20 cellular contexts compared by ENCODE assay signal in the genomic region with DNA sequence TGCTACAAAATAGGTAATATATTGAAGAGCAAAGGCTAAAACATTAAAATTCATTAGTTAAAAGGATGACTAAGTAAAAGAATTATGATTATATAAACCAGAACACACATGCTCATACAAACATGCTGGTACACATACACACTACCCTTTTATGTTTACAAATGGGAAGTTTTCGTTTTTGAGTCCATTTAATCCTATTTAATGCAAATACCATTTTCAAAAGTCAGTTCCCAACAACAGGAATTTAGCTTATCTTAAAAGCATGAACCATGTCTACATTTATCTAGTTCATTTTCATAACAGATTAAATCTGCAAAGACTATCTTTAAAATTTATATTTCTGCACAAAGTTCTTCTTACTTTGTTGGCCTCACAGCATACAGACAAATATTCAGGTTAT. TPM values are rescaled to one million over a fixed set of nuclear protein-coding genes. Genes with fewer than 3 reads are reported as not detected.
DNase-seq lines count a peak whose midpoint lies in the region; ATAC-seq, FAIRE-seq and TF ChIP-seq lines count a peak whose summit lies in the region.
"Had no signal": no experiment of that assay in that cellular context is flagged by ENCODE, and none has a peak within 500 bp of the region (broad histone marks: within the 10 kb centered on the region; RNA-seq: fewer than 3 reads in every experiment).

No MANE protein-coding gene starts in this region.

- FAIRE-seq in K562 (lab: Jason Lieb, UNC) = no peak
- FAIRE-seq: GM12878, H1 had no signal

- CTCF ChIA-PET in CD8-positive, alpha-beta memory T cell (lab: Charles Lee) = no interaction called here
- CTCF ChIA-PET in K562 (lab: Yijun Ruan, JAX; ENCODE audit: low intra/inter-chr PET ratio) = no interaction called here
- CTCF ChIA-PET in CD4-positive, alpha-beta T cell (lab: Charles Lee) = no interaction called here

- DNase-seq in CD8-positive, alpha-beta memory T cell = no peak
- no peak for DNase-seq in K562 (ENCODE audit: extremely low read depth in 1 of 4, low spot score in 3 of 4)
- DNase-seq in mesenchymal stem cell = no peak
- no peak for DNase-seq in CD4-positive, alpha-beta T cell
- no peak for DNase-seq in GM13976 (ENCODE audit: low spot score)
- no peak for DNase-seq in ureter (ENCODE audit: low spot score)
- DNase-seq: 8988T; CD8-positive, alpha-beta T cell; COR-L47; DMS 273 treated with DMSO at 0.1 percent for 48 hours; DMS53; DND-41; EL; H9 had no signal

- H3K9me3 Mint-ChIP-seq in CD8-positive, alpha-beta memory T cell = no peaks in the 10 kb centered on the region
- H3K9me3 Mint-ChIP-seq in CD4-positive, alpha-beta T cell = no peaks in the 10 kb centered on the region
- H3K9me3 Mint-ChIP-seq: CD14-positive monocyte; CD8-positive, alpha-beta T cell; H9 had no signal

- H3K9me1 ChIP-seq in K562 (ENCODE audit: control insufficient read depth, insufficient read depth, low read length) = no peaks in the 10 kb centered on the region

- no peaks in the 10 kb centered on the region for H3K27me3 Mint-ChIP-seq in CD8-positive, alpha-beta memory T cell
- H3K27me3 Mint-ChIP-seq in CD4-positive, alpha-beta T cell = no peaks in the 10 kb centered on the region

- H2AFZ ChIP-seq in K562 (ENCODE audit: low read depth, low read length) (no peak overlapping the region), mesenchymal stem cell (ENCODE audit: low read depth, low read length) (no peak overlapping the region)

- H3K79me1 ChIP-seq in mesenchymal stem cell (replicated peaks; ENCODE audit: low read length, poor library complexity, severe bottlenecking) = peaks cover 9% of the 10 kb centered on the region

- no peaks in the 10 kb centered on the region for H3K27me3 ChIP-seq in CD8-positive, alpha-beta memory T cell (ENCODE audit: insufficient read depth, low read length, poor library complexity, severe bottlenecking)
- H3K27me3 ChIP-seq in K562 (ENCODE audit: control insufficient read depth in 2 of 2, insufficient read depth in 2 of 2, low read length in 2 of 2) (no peaks in the 10 kb centered on the region), mesenchymal stem cell (ENCODE audit: control insufficient read depth in 1 of 2, insufficient read depth in 1 of 2, low read length in 2 of 2) (no peaks in the 10 kb centered on the region), subcutaneous abdominal adipose tissue (ENCODE audit: control insufficient read depth in 5 of 5, insufficient read depth in 4 of 5, low read length in 5 of 5) (no peaks in the 10 kb centered on the region)
- no peaks in the 10 kb centered on the region for H3K27me3 ChIP-seq in CD4-positive, alpha-beta T cell (ENCODE audit: control insufficient read depth, insufficient read depth, low read length)
- H3K27me3 ChIP-seq: BLaER1 had no signal

- no peak overlapping the region for H4K91ac ChIP-seq in mesenchymal stem cell (ENCODE audit: low read length)

- H4K8ac ChIP-seq in mesenchymal stem cell (ENCODE audit: low read length) = no peak overlapping the region

- no peak overlapping the region for H2BK120ac ChIP-seq in mesenchymal stem cell (ENCODE audit: low read depth, low read length)

- TF ChIP-seq RAD21 in K562 (CRISPR knock-in tag; conservative IDR thresholded peaks at IDR 0.05 in 1 of 2, IDR thresholded peaks at IDR 0.05 in 1 of 2) = no peak

- POLR2A ChIA-PET in CD8-positive, alpha-beta memory T cell (lab: Charles Lee) = no interaction called here
- POLR2A ChIA-PET in K562 (lab: Yijun Ruan, JAX) = no interaction called here
- POLR2A ChIA-PET in CD4-positive, alpha-beta T cell (lab: Charles Lee) = no interaction called here

- peaks cover 100% of the 10 kb centered on the region for H3K79me2 ChIP-seq in K562 (ENCODE audit: control insufficient read depth, insufficient read depth, low read length)

- H3K4ac ChIP-seq in mesenchymal stem cell (ENCODE audit: low read depth in 1 of 2, low read length in 2 of 2) = no peak overlapping the region

- in situ Hi-C loops in K562 (cut with MboI) = no loop called here
- in situ Hi-C loops in GM13976 (cut with MboI; ENCODE audit: low sequenced_read_pairs, unreplicated experiment) = no loop called here

- no peak overlapping the region for H2BK5ac ChIP-seq in mesenchymal stem cell (ENCODE audit: low read depth, low read length, poor library complexity, severe bottlenecking)

- TF ChIP-seq EP300 in K562 (IDR thresholded peaks at IDR 0.05; ENCODE audit: low read length) = no peak

- no TSS peak for BruUV-seq in K562 (replicated peaks; lab: Mats Ljungman, UMichigan)

- no peak for TF ChIP-seq POLR2A in K562 (conservative IDR thresholded peaks at IDR 0.05)

- H2BK15ac ChIP-seq in mesenchymal stem cell (ENCODE audit: low read depth, poor library complexity, severe bottlenecking) = no peak overlapping the region

- intact Hi-C loops in K562 (cut with micrococcal nuclease) = no loop called here
- intact Hi-C loops in CD4-positive, alpha-beta T cell (cut with DNase I, micrococcal nuclease) = no loop called here

- H3K9me3 ChIP-seq in CD8-positive, alpha-beta memory T cell (ENCODE audit: low read length) = no peaks in the 10 kb centered on the region
- H3K9me3 ChIP-seq in K562 (replicated peaks; ENCODE audit: control insufficient read depth, insufficient read depth, low read depth, low read length) (no peaks in the 10 kb centered on the region), mesenchymal stem cell (ENCODE audit: control insufficient read depth, low read length) (no peaks in the 10 kb centered on the region), subcutaneous abdominal adipose tissue (ENCODE audit: control insufficient read depth in 5 of 5, low read length in 5 of 5) (no peaks in the 10 kb centered on the region)
- H3K9me3 ChIP-seq in CD4-positive, alpha-beta T cell (ENCODE audit: control insufficient read depth, low read length) = no peaks in the 10 kb centered on the region
- H3K9me3 ChIP-seq: BLaER1 had no signal

- peaks cover 3 to 28% (median 6%) of the 10 kb centered on the region in 3 donors for H3K36me3 Mint-ChIP-seq in CD8-positive, alpha-beta memory T cell
- H3K36me3 Mint-ChIP-seq in CD4-positive, alpha-beta T cell (ENCODE audit: low read depth) = peaks cover 6% of the 10 kb centered on the region

- no peak for TF ChIP-seq CTCF in K562 (IDR thresholded peaks at IDR 0.05 in 2 of 3, conservative IDR thresholded peaks at IDR 0.05 in 1 of 3; ENCODE audit: insufficient read depth in 2 of 3, low read depth in 1 of 3, low read length in 3 of 3)
- TF ChIP-seq CTCF in CD4-positive, alpha-beta T cell (IDR thresholded peaks at IDR 0.05) = no peak
- TF ChIP-seq CTCF in GM13976 (IDR thresholded peaks at IDR 0.05; ENCODE audit: borderline replicate concordance, control extremely low read depth, extremely low read depth, insufficient read depth, missing control alignments) = no peak

- no peak for ATAC-seq in K562
- ATAC-seq in CD4-positive, alpha-beta T cell (ENCODE audit: poor library complexity) = no peak
- ATAC-seq: CD8-positive, alpha-beta T cell; GM12878 had no signal

- no peak overlapping the region for H2BK12ac ChIP-seq in mesenchymal stem cell (ENCODE audit: low read length in 2 of 2)

- peaks cover 26 to 33% (median 32%) of the 10 kb centered on the region in 3 donors for H3K4me1 Mint-ChIP-seq in CD8-positive, alpha-beta memory T cell
- peaks cover 10% of the 10 kb centered on the region for H3K4me1 Mint-ChIP-seq in CD4-positive, alpha-beta T cell (ENCODE audit: low read depth)

- H3K14ac ChIP-seq in mesenchymal stem cell (ENCODE audit: low read length in 2 of 2) = no peak overlapping the region

- H3K9ac ChIP-seq in K562 (ENCODE audit: insufficient read depth in 1 of 2, low read depth in 2 of 2, low read length in 2 of 2) (peak overlapping the region in 1 of 2 experiments; percentile 49; a peak in 1 of 4 replicates), mesenchymal stem cell (ENCODE audit: low read length) (peak overlapping the region; percentile 67), subcutaneous abdominal adipose tissue (ENCODE audit: low read length in 5 of 5) (no peak overlapping the region)
- H3K9ac ChIP-seq: BLaER1 had no signal

- no peak overlapping the region for H3K4me3 Mint-ChIP-seq in CD8-positive, alpha-beta memory T cell
- H3K4me3 Mint-ChIP-seq in CD4-positive, alpha-beta T cell = no peak overlapping the region
- H3K4me3 Mint-ChIP-seq: CD14-positive monocyte; CD8-positive, alpha-beta T cell; H9 had no signal

- H4K20me1 ChIP-seq in K562 (replicated peaks; ENCODE audit: control insufficient read depth, insufficient read depth, low read length) = no peaks in the 10 kb centered on the region
- H4K20me1 ChIP-seq: BLaER1 had no signal

- H3K27ac Mint-ChIP-seq in CD8-positive, alpha-beta memory T cell = no peak overlapping the region
- H3K27ac Mint-ChIP-seq in CD4-positive, alpha-beta T cell = no peak overlapping the region
- H3K27ac Mint-ChIP-seq: CD14-positive monocyte; CD8-positive, alpha-beta T cell; H9 had no signal

- H3K18ac ChIP-seq in mesenchymal stem cell (ENCODE audit: low read depth in 1 of 2, low read length in 2 of 2) = no peak overlapping the region

- no peaks in the 10 kb centered on the region for H3K36me3 ChIP-seq in CD8-positive, alpha-beta memory T cell (ENCODE audit: insufficient read depth, low read length)
- H3K36me3 ChIP-seq in K562 (ENCODE audit: control insufficient read depth, insufficient read depth, low read length) (peaks cover 84% of the 10 kb centered on the region), mesenchymal stem cell (ENCODE audit: control insufficient read depth in 1 of 2, insufficient read depth in 2 of 2, low read depth in 1 of 2, low read length in 2 of 2) (peaks cover 0 to 54% of the 10 kb centered on the region in 2 experiments), subcutaneous abdominal adipose tissue (ENCODE audit: control insufficient read depth in 5 of 5, insufficient read depth in 5 of 5, low read length in 5 of 5) (peaks cover 14 to 23% (median 15%) of the 10 kb centered on the region in 5 donors)
- H3K36me3 ChIP-seq: BLaER1 had no signal

- no peak overlapping the region for H3K23ac ChIP-seq in mesenchymal stem cell (ENCODE audit: low read length in 2 of 2)

- no peak overlapping the region for H2AK5ac ChIP-seq in mesenchymal stem cell (ENCODE audit: low read length, severe bottlenecking)

- no peak overlapping the region for H3K4me3 ChIP-seq in CD8-positive, alpha-beta memory T cell (ENCODE audit: low read length)
- H3K4me3 ChIP-seq in K562 = no peak overlapping the region
- no peak overlapping the region for H3K4me3 ChIP-seq in mesenchymal stem cell (ENCODE audit: insufficient read depth in 1 of 2, low read depth in 1 of 2, low read length in 2 of 2)
- no peak overlapping the region for H3K4me3 ChIP-seq in subcutaneous abdominal adipose tissue (ENCODE audit: low read depth in 1 of 5, low read length in 5 of 5)
- H3K4me3 ChIP-seq: BLaER1, GM12878 had no signal

- peak overlapping the region; percentile 10 for H3K27ac ChIP-seq in CD8-positive, alpha-beta memory T cell (ENCODE audit: low read depth, low read length)
- H3K27ac ChIP-seq in K562 (ENCODE audit: extremely low read depth, low read depth, low read length) = peak overlapping the region; percentile 91; the same call in 2 of the 3 replicates
- H3K27ac ChIP-seq in mesenchymal stem cell (ENCODE audit: low read length, poor library complexity, severe bottlenecking) = no peak overlapping the region
- peak overlapping the region; percentile 74 for H3K27ac ChIP-seq in subcutaneous abdominal adipose tissue (ENCODE audit: low read depth, low read length)
- H3K27ac ChIP-seq in CD4-positive, alpha-beta T cell (ENCODE audit: low read depth, low read length) = no peak overlapping the region
- H3K27ac ChIP-seq: BLaER1 had no signal

- H3K4me1 ChIP-seq in CD8-positive, alpha-beta memory T cell (ENCODE audit: insufficient read depth, low read length) = peaks cover 5% of the 10 kb centered on the region
- H3K4me1 ChIP-seq in K562 (replicated peaks in 1 of 2; ENCODE audit: control insufficient read depth in 2 of 2, insufficient read depth in 2 of 2, low read length in 2 of 2) (peaks cover 25 to 80% of the 10 kb centered on the region in 2 experiments), mesenchymal stem cell (ENCODE audit: control insufficient read depth, insufficient read depth, low read depth, low read length) (peaks cover 5% of the 10 kb centered on the region), subcutaneous abdominal adipose tissue (ENCODE audit: control insufficient read depth in 5 of 5, insufficient read depth in 5 of 5, low read length in 5 of 5) (peaks cover 0 to 35% (median 34%) of the 10 kb centered on the region in 5 donors)

- H3K4me2 ChIP-seq in K562 (ENCODE audit: insufficient read depth, low read length) (no peak overlapping the region; the same call in 1 of the 2 replicates), mesenchymal stem cell (ENCODE audit: low read length, poor library complexity, severe bottlenecking) (no peak overlapping the region)
- H3K4me2 ChIP-seq: BLaER1 had no signal

- 22% methylated on average over 1 of the region's 1 CpG for WGBS in K562 (ENCODE audit: insufficient coverage, low coverage, missing lambda C conversion rate)
- 92% methylated on average over 1 of the region's 1 CpG for WGBS in mesenchymal stem cell

RNA-seq across cellular contexts. Expression of a gene that starts 42.5 kb away (rescaled TPM):
- 10 to 100 TPM; 36.9 to 38.4 TPM for total RNA-seq in CD8-positive, alpha-beta memory T cell
- 23.8 TPM for polyA plus RNA-seq in CD8-positive, alpha-beta memory T cell
- total RNA-seq in K562 (2011; cell fraction: chromatin; rRNA removed; ENCODE audit: low replicate concordance) = 34.5 and 78.1 TPM in 2 replicates
- total RNA-seq in K562 (2011; cell fraction: nucleolus; rRNA removed) = 44.4 and 48.3 TPM in 2 replicates
- total RNA-seq in K562 (2011; cell fraction: nucleoplasm; rRNA removed) = 69.6 and 93.7 TPM in 2 replicates
- total RNA-seq in K562 (2014; rRNA removed) (74.9 and 77.6 TPM in 2 replicates), K562 (2014; rRNA removed; fragmentation: Illumina TruSeq; extraction: Trizol) (68.7 and 75.4 TPM in 2 replicates), K562 (2015; rRNA removed; fragmentation: Illumina TruSeq; extraction: Trizol) (51.1 and 55.2 TPM in 2 replicates), K562 (2021) (75.0 and 78.4 TPM in 2 replicates), ureter (56.8 TPM)
- polyA plus RNA-seq in K562 (2011; rRNA removed) (33.3 and 59.7 TPM in 2 replicates), K562 (2014; fragmentation: Illumina TruSeq; extraction: Trizol) (50.5 and 62.6 TPM in 2 replicates), K562 (2014; fragmentation: Nextera tagmentation; extraction: Ambion mirVana) (10 to 100 TPM; 24.5 to 27.7 TPM), K562 (2014; rRNA removed) (47.5 and 48.7 TPM in 2 replicates)
- polyA plus RNA-seq in K562 (2011; cell fraction: cytosol; rRNA removed) = 15.3 and 17.2 TPM in 2 replicates
- 12.3 and 13.9 TPM in 2 replicates for polyA plus RNA-seq in K562 (2011; cell fraction: nucleus; rRNA removed)
- 44.4 and 59.0 TPM in 2 replicates for polyA plus RNA-seq in K562 (2012)
- polyA minus RNA-seq in K562 (2011; rRNA and poly(A)+ RNA removed) = 39.6 and 50.2 TPM in 2 replicates
- polyA minus RNA-seq in K562 (2011; cell fraction: cytosol; rRNA and poly(A)+ RNA removed) = 22.8 and 28.5 TPM in 2 replicates
- polyA minus RNA-seq in K562 (2011; cell fraction: nucleus; rRNA and poly(A)+ RNA removed) = 26.5 and 34.9 TPM in 2 replicates
- polyA plus RNA-seq in mesenchymal stem cell (2013, experiment 1 of 2) = 45.1 TPM
- polyA plus RNA-seq in mesenchymal stem cell (2013, experiment 2 of 2) = 45.7 TPM
- total RNA-seq in CD4-positive, alpha-beta T cell = 1 to 10 TPM; 4.5 to 4.9 TPM
- total RNA-seq: G401 had no signal

Comparison
In these comparisons a context has a peak if more than half of its experiments do, and no peak if none do; other contexts are left out.
1. H3K27ac ChIP-seq: peak in CD8-positive, alpha-beta memory T cell (single experiment), K562 (single experiment) and subcutaneous abdominal adipose tissue (single experiment); none in mesenchymal stem cell (single experiment) and CD4-positive, alpha-beta T cell (single experiment).